8 cellular contexts compared by ENCODE assay signal in genomic region chrX:100649550-100650356, GRCh38. TPM values are rescaled to one million over a fixed set of nuclear protein-coding genes. Genes with fewer than 3 reads are reported as not detected.
DNase-seq lines count a peak whose midpoint lies in the region; TF ChIP-seq lines count a peak whose summit lies in the region.

No MANE protein-coding gene starts in this region.

- no peak for TF ChIP-seq POLR2A in testis (IDR thresholded peaks at IDR 0.05)

- no peak overlapping the region for H3K9ac ChIP-seq in HUES48 (ENCODE audit: low read depth, low read length)

- H3K36me3 ChIP-seq in HUES48 (ENCODE audit: control insufficient read depth, insufficient read depth, low read length), result no peaks in the 10 kb centered on the region
- no peaks in the 10 kb centered on the region for H3K36me3 ChIP-seq in testis (ENCODE audit: low read depth, missing control alignments)

- H3K9me3 ChIP-seq in HUES48 (ENCODE audit: control insufficient read depth, insufficient read depth, low read length), result no peaks in the 10 kb centered on the region
- H3K9me3 ChIP-seq in testis, result no peaks in the 10 kb centered on the region

- peaks cover 8% of the 10 kb centered on the region; the same call in 1 of the 2 replicates for H3K27me3 ChIP-seq in HUES48 (ENCODE audit: control insufficient read depth, insufficient read depth, low read length)
- H3K27me3 ChIP-seq in testis, result no peaks in the 10 kb centered on the region

- H3K4me3 ChIP-seq in HUES48 (ENCODE audit: low read depth, low read length) (no peak overlapping the region), cardiac fibroblast (replicated peaks in 1 of 2; ENCODE audit: low read depth in 2 of 2, low read length in 2 of 2) (peak overlapping the region in 1 of 2 donors; percentile 21), testis (no peak overlapping the region)

- H3K27ac ChIP-seq in HUES48 (ENCODE audit: low read depth, low read length) (peak overlapping the region; percentile 65), testis (peak overlapping the region; percentile 50 to 83)

- DNase-seq in cardiac fibroblast (ENCODE audit: low read depth in 2 of 2) (peak; percentile 95 to 96), left kidney (ENCODE audit: low read depth, low spot score) (peak; percentile 43), testis (peak; percentile 59), NCI-H146 treated with DMSO at 0.1 percent for 48 hours (lab: John Stamatoyannopoulos, UW; ENCODE audit: unreplicated experiment) (no peak), NCI-H345 (lab: John Stamatoyannopoulos, UW) (no peak), foreskin melanocyte (no peak), NCI-H510A treated with DMSO at 0.1 percent for 48 hours (lab: John Stamatoyannopoulos, UW) (no peak)

- peaks cover 20% of the 10 kb centered on the region for H3K4me1 ChIP-seq in HUES48 (ENCODE audit: control insufficient read depth, insufficient read depth, low read length)
- no peaks in the 10 kb centered on the region for H3K4me1 ChIP-seq in testis

- whole genome bisulfite sequencing in testis, 2 donors, result 28 to 40% methylated on average over 3 to 12 of the region's 12 CpGs

- TF ChIP-seq CTCF in cardiac fibroblast (IDR thresholded peaks at IDR 0.05; ENCODE audit: low read depth, low read length), result no peak
- no peak for TF ChIP-seq CTCF in testis (IDR thresholded peaks at IDR 0.05)

- intact Hi-C loops in testis (cut with DNase I; ENCODE audit: low total_unique reads), result no loop called here

RNA-seq across cellular contexts. Expression of gene SRPX2, which starts 5.8 kb away (rescaled TPM):
- total RNA-seq in testis, result 1 to 10 TPM; 1.4 to 5.0 TPM
- 8.3 TPM for polyA plus RNA-seq in testis (ENCODE audit: insufficient read depth, low read depth, low replicate concordance)

RNA-seq across cellular contexts. Expression of gene TSPAN6, which starts 13.1 kb away (rescaled TPM):
- 100 to 1,000 TPM in 1 of 2 donors, 10 to 100 TPM in 1; 47.3 to 133 TPM for total RNA-seq in testis
- polyA plus RNA-seq in testis (ENCODE audit: insufficient read depth, low read depth, low replicate concordance), result 77.3 TPM

Comparison
In these comparisons a context has a peak if more than half of its experiments do, and no peak if none do; other contexts are left out.
1. DNase-seq: peak in cardiac fibroblast (2 of 2), left kidney (single experiment) and testis (single experiment); none in NCI-H146 treated with DMSO at 0.1 percent for 48 hours (single experiment), NCI-H345 (single experiment), foreskin melanocyte (single experiment) and NCI-H510A treated with DMSO at 0.1 percent for 48 hours (single experiment).